Comparison of ENCODE assay signal across 8 cellular contexts in genomic region chr10:45001382-45002148, GRCh38. TPM values are rescaled to one million over a fixed set of nuclear protein-coding genes. Genes with fewer than 3 reads are reported as not detected.
A peak's percentile ranks its signal among the peaks of the same experiment; 100 is the strongest.
DNase-seq lines count a peak whose midpoint lies in the region; ATAC-seq and TF ChIP-seq lines count a peak whose summit lies in the region.

No MANE protein-coding gene starts in this region.

- H3K4me3 ChIP-seq in neutrophil (ENCODE audit: low read depth in 1 of 2, low read length in 1 of 2) (peak overlapping the region; percentile 65 to 67), upper lobe of left lung (peak overlapping the region; percentile 40 to 71 (median 66))

- ATAC-seq in GM19328 (IDR thresholded peaks at IDR 0.05; ENCODE audit: unreplicated experiment) (peak; percentile 70), HG03378 (IDR thresholded peaks at IDR 0.05; ENCODE audit: unreplicated experiment) (peak; percentile 83), foreskin keratinocyte (peak; percentile 81), upper lobe of left lung (ENCODE audit: low FRiP score in 2 of 2) (peak; percentile 56 to 83)

- peak; percentile 24 for DNase-seq in COR-L47 (lab: John Stamatoyannopoulos, UW)
- DNase-seq in NOMO-1 treated with dmso at 0.1 percent for 144 hours (lab: John Stamatoyannopoulos, UW; ENCODE audit: unreplicated experiment) = peak; percentile 54
- peak; percentile 38 for DNase-seq in activated effector memory CD4-positive, alpha-beta T cell treated with Interleukin-2 at 50 U/mL for 16 hours
- peak; percentile 45 to 70 for DNase-seq in foreskin keratinocyte
- peak in 1 of 2 donors; percentile 81 for DNase-seq in upper lobe of left lung

- TF ChIP-seq EP300 in upper lobe of left lung (IDR thresholded peaks at IDR 0.05) = peak in 1 of 4 donors; percentile 2

- peak; percentile 16 for TF ChIP-seq CTCF in foreskin keratinocyte (conservative IDR thresholded peaks at IDR 0.05)
- TF ChIP-seq CTCF in neutrophil (IDR thresholded peaks at IDR 0.05) = no peak
- peak in 3 of 6 experiments; percentile 6 to 49 (median 10) for TF ChIP-seq CTCF in upper lobe of left lung (IDR thresholded peaks at IDR 0.05)

- H3K36me3 ChIP-seq in neutrophil (no peaks in the 10 kb centered on the region), upper lobe of left lung (peaks cover 0 to 23% (median 8%) of the 10 kb centered on the region in 4 donors)

- H3K27me3 ChIP-seq in foreskin keratinocyte = no peaks in the 10 kb centered on the region
- H3K27me3 ChIP-seq in neutrophil = no peaks in the 10 kb centered on the region
- no peaks in the 10 kb centered on the region for H3K27me3 ChIP-seq in upper lobe of left lung

- peaks cover 4% of the 10 kb centered on the region for H3K4me1 ChIP-seq in foreskin keratinocyte
- peaks cover 19 to 20% of the 10 kb centered on the region in 2 experiments for H3K4me1 ChIP-seq in neutrophil (ENCODE audit: control insufficient read depth in 1 of 2, insufficient read depth in 1 of 2, low read depth in 1 of 2, low read length in 1 of 2)
- H3K4me1 ChIP-seq in upper lobe of left lung = peaks cover 36 to 49% (median 40%) of the 10 kb centered on the region in 4 donors

- TF ChIP-seq POLR2A in upper lobe of left lung (IDR thresholded peaks at IDR 0.05) = peak in 2 of 4 donors; percentile 3 to 52

- H3K9me3 ChIP-seq in neutrophil (no peaks in the 10 kb centered on the region), upper lobe of left lung (no peaks in the 10 kb centered on the region)

- H3K27ac ChIP-seq in foreskin keratinocyte = no peak overlapping the region
- H3K27ac ChIP-seq in neutrophil = peak overlapping the region; percentile 10
- peak overlapping the region; percentile 92 to 96 (median 94) for H3K27ac ChIP-seq in upper lobe of left lung

- WGBS in upper lobe of left lung, 2 donors = 8 to 11% methylated on average over 8 to 13 of the region's 13 CpGs

RNA-seq across cellular contexts. Expression of gene ZNF22, which starts 0.8 kb away (rescaled TPM):
- total RNA-seq in foreskin keratinocyte (16.6 and 18.7 TPM in 2 replicates), upper lobe of left lung (10 to 100 TPM in 4 of 6 donors, 1 to 10 TPM in 2; 8.4 to 26.9 (median 18.4) TPM)
- 9.5 and 12.2 TPM in 2 replicates for polyA plus RNA-seq in foreskin keratinocyte

RNA-seq across cellular contexts. Expression of gene DEPP1, which starts 23.0 kb away (rescaled TPM):
- 0.60 and 0.75 TPM in 2 replicates for total RNA-seq in foreskin keratinocyte
- polyA plus RNA-seq in foreskin keratinocyte = 0.56 and 0.84 TPM in 2 replicates
- total RNA-seq in upper lobe of left lung = 100 to 1,000 TPM in 3 of 6 donors, 10 to 100 TPM in 3; 42.0 to 405 (median 95.6) TPM

RNA-seq across cellular contexts. Expression of gene RASSF4, which starts 42.0 kb away (rescaled TPM):
- 0.21 and 0.51 TPM in 2 replicates for total RNA-seq in foreskin keratinocyte
- polyA plus RNA-seq in foreskin keratinocyte = 0.31 and 0.34 TPM in 2 replicates
- total RNA-seq in upper lobe of left lung = 100 to 1,000 TPM in 1 of 6 donors, 10 to 100 TPM in 5; 23.4 to 194 (median 48.0) TPM

Comparison
In these comparisons a context has a peak if more than half of its experiments do, and no peak if none do; other contexts are left out.
1. RNA of gene DEPP1, which starts 23.0 kb away (total RNA-seq): 42.0 to 405 TPM in upper lobe of left lung; 0.60 to 0.75 TPM in foreskin keratinocyte; every median in the first group is over 10 times any median in the second.
2. RNA of gene RASSF4, which starts 42.0 kb away (total RNA-seq): 23.4 to 194 TPM in upper lobe of left lung; 0.21 to 0.51 TPM in foreskin keratinocyte; every median in the first group is over 10 times any median in the second.
3. Peak in every context shown above with its lines, with median percentiles within 50 percentile points of each other: ATAC-seq.